9 cellular contexts compared by ENCODE assay signal in the genomic region with DNA sequence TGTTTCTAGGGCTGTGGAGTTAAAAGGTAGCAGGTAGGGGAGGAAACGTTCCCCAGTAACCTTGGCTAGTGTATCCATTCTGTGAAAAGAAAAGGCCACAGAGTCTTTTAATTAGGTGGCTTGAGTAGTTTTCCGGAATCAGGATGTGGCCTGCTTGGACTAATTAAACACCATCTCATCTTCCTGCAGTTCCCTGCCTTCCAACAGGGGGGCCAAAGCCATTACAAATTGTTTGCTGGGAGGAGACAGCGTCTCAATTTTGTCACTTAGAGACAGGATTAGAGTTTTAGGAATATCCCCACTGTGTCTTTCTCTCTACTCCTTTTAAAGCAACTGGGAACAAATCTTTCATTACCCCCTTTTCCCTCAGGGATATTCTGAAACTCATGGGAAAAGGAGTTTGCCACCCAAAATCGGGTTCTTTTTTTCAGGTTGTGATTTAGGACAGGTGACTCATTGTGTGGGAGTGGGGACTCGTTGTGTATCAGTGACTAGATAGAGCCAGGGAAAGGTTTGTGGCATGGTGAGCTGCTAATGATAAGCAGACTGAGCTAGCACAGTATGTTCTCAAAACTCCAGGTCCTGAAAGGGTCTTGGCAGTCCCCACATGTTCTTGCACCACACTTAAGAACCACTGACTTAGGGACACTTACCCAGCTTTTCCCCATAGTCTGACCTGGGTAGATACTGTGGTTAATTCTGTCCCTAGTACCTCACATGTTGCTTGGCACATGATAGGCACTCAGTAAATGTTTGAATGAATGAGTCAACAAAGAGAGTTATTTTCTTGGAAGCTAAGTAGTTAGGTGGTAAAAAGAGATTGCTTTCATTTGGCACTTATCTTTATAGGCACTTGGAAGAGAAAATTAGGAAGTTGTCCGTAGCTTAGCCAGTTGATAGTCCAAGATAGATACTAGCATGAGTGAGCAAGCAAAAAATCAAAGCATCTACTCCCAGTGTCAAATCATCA. TPM values are rescaled to one million over a fixed set of nuclear protein-coding genes. Genes with fewer than 3 reads are reported as not detected.
A peak's percentile ranks its signal among the peaks of the same experiment; 100 is the strongest.
DNase-seq lines count a peak whose midpoint lies in the region; ATAC-seq and TF ChIP-seq lines count a peak whose summit lies in the region.
"Had no signal": no experiment of that assay in that cellular context is flagged by ENCODE, and none has a peak within 500 bp of the region (broad histone marks: within the 10 kb centered on the region; RNA-seq: fewer than 3 reads in every experiment).

No MANE protein-coding gene starts in this region.

- H3K36me3 Mint-ChIP-seq in endothelial cell (ENCODE audit: low read depth, unreplicated experiment): peaks cover 34% of the 10 kb centered on the region

- 46% methylated on average over 6 of the region's 6 CpGs for WGBS in right lobe of liver (ENCODE audit: insufficient coverage, low coverage, low lambda C conversion rate, missing lambda C conversion rate)

- no peak for TF ChIP-seq POLR2A in NB4 (IDR thresholded peaks at IDR 0.05; ENCODE audit: extremely low read depth, insufficient read length)
- TF ChIP-seq POLR2A in right lobe of liver (IDR thresholded peaks at IDR 0.05): no peak

- no peaks in the 10 kb centered on the region for H4K20me1 ChIP-seq in MM.1S (ENCODE audit: insufficient read depth, low read length)

- H3F3A ChIP-seq in MM.1S (ENCODE audit: insufficient read depth, low read length): no peaks in the 10 kb centered on the region; the same call in 1 of the 2 replicates

- H3K27me3 ChIP-seq in right lobe of liver (no peaks in the 10 kb centered on the region), tibial artery (no peaks in the 10 kb centered on the region), MM.1S (replicated peaks; ENCODE audit: insufficient read depth, low read length) (no peaks in the 10 kb centered on the region)

- H3K27me3 Mint-ChIP-seq in endothelial cell (ENCODE audit: unreplicated experiment): peaks cover 7% of the 10 kb centered on the region

- peak overlapping the region; percentile 54 for H3K27ac Mint-ChIP-seq in endothelial cell (ENCODE audit: unreplicated experiment)

- no peaks in the 10 kb centered on the region for H3K9me3 Mint-ChIP-seq in endothelial cell (ENCODE audit: unreplicated experiment)

- H3K4me3 Mint-ChIP-seq in endothelial cell (ENCODE audit: unreplicated experiment): peak overlapping the region; percentile 13

- H3K27ac ChIP-seq in right lobe of liver: peak overlapping the region in 2 of 3 donors; percentile 17 to 21
- H3K27ac ChIP-seq in tibial artery: peak overlapping the region; percentile 81 to 85
- H3K27ac ChIP-seq in MM.1S (ENCODE audit: low read length): no peak overlapping the region
- H3K27ac ChIP-seq: WERI-Rb-1 had no signal

- H3K4me1 ChIP-seq in right lobe of liver (peaks cover 0 to 12% (median 0%) of the 10 kb centered on the region in 4 donors), tibial artery (peaks cover 0 to 72% (median 33%) of the 10 kb centered on the region in 4 donors), MM.1S (ENCODE audit: low read length) (no peaks in the 10 kb centered on the region)

- DNase-seq in NB4 (ENCODE audit: low read depth) (no peak), endothelial cell (ENCODE audit: low spot score) (peak; percentile 42), right lobe of liver (no peak), tibial artery (peak; percentile 80 to 82), MM.1S (no peak), hippocampal formation (lab: John Stamatoyannopoulos, UW) (no peak)

- H3K9me2 ChIP-seq in MM.1S (replicated peaks; ENCODE audit: insufficient read depth, low read length): no peaks in the 10 kb centered on the region

- no peaks in the 10 kb centered on the region for H3K79me2 ChIP-seq in MM.1S (ENCODE audit: low read length)

- H3K36me3 ChIP-seq in right lobe of liver: peaks cover 0 to 87% (median 19%) of the 10 kb centered on the region in 4 donors
- peaks cover 13 to 85% (median 64%) of the 10 kb centered on the region in 3 donors for H3K36me3 ChIP-seq in tibial artery
- H3K36me3 ChIP-seq in MM.1S (replicated peaks; ENCODE audit: insufficient read depth, low read length): peaks cover 10% of the 10 kb centered on the region; the same call in 1 of the 2 replicates

- no peak overlapping the region for H2AFZ ChIP-seq in MM.1S (ENCODE audit: low read length)

- ATAC-seq in right lobe of liver (peak in 1 of 4 donors; percentile 23), HG03280 (IDR thresholded peaks at IDR 0.05; ENCODE audit: unreplicated experiment) (no peak), GM21529 (IDR thresholded peaks at IDR 0.05; ENCODE audit: unreplicated experiment) (no peak)

- peak; percentile 10 for TF ChIP-seq CTCF in NB4 (IDR thresholded peaks at IDR 0.05; ENCODE audit: low read depth, low read length)
- TF ChIP-seq CTCF in endothelial cell (IDR thresholded peaks at IDR 0.05; ENCODE audit: unreplicated experiment): no peak
- TF ChIP-seq CTCF in right lobe of liver (IDR thresholded peaks at IDR 0.05): no peak
- TF ChIP-seq CTCF in tibial artery (IDR thresholded peaks at IDR 0.05): peak in 1 of 2 experiments; percentile 34
- no peak for TF ChIP-seq CTCF in MM.1S (IDR thresholded peaks at IDR 0.05; ENCODE audit: low read length)

- H3K4me1 Mint-ChIP-seq in endothelial cell (ENCODE audit: unreplicated experiment): peaks cover 56% of the 10 kb centered on the region

- H3K9me3 ChIP-seq in right lobe of liver (no peaks in the 10 kb centered on the region), tibial artery (no peaks in the 10 kb centered on the region), MM.1S (replicated peaks; ENCODE audit: insufficient read depth, low read length) (no peaks in the 10 kb centered on the region)

- H3K4me3 ChIP-seq in NB4 (ENCODE audit: low read depth, low read length) (no peak overlapping the region), right lobe of liver (no peak overlapping the region), tibial artery (no peak overlapping the region), MM.1S (ENCODE audit: low read length) (no peak overlapping the region)

- no peak overlapping the region for H3K4me2 ChIP-seq in MM.1S (ENCODE audit: low read depth, low read length)

- intact Hi-C loops in right lobe of liver (cut with DNase I) (loop anchor here in 1 of 2 donors (10.0 kb wide), 1 partner anchor 66 kb away; no protein-coding TSS in a partner anchor), tibial artery (cut with DNase I; ENCODE audit: low total_unique reads) (no loop called here)

- H3K9ac ChIP-seq in MM.1S (ENCODE audit: low read length): no peak overlapping the region

RNA-seq across cellular contexts. Expression of a gene that starts 22.5 kb away (rescaled TPM):
- total RNA-seq in endothelial cell (ENCODE audit: unreplicated experiment) (69.4 TPM), right lobe of liver (10 to 100 TPM; 16.5 to 29.1 (median 22.6) TPM)

RNA-seq across cellular contexts. Expression of a gene that starts 24.9 kb away (rescaled TPM):
- 72.7 TPM for total RNA-seq in endothelial cell (ENCODE audit: unreplicated experiment)
- total RNA-seq in right lobe of liver: 10 to 100 TPM; 25.4 to 50.4 (median 36.9) TPM

Comparison
In these comparisons a context has a peak if more than half of its experiments do, and no peak if none do; other contexts are left out.
1. DNase-seq: peak in endothelial cell (single experiment) and tibial artery (2 of 2); none in NB4 (single experiment), right lobe of liver (0 of 3), MM.1S (single experiment) and hippocampal formation (0 of 2).